In genomic region chr10:28620251-28620650, GRCh38 we compare ENCODE assay signal across 28 cellular contexts. TPM values are rescaled to one million over a fixed set of nuclear protein-coding genes. Genes with fewer than 3 reads are reported as not detected.
DNase-seq lines count a peak whose midpoint lies in the region; ATAC-seq, FAIRE-seq and TF ChIP-seq lines count a peak whose summit lies in the region.
"Had no signal": no experiment of that assay in that cellular context is flagged by ENCODE, and none has a peak within 500 bp of the region (broad histone marks: within the 10 kb centered on the region; RNA-seq: fewer than 3 reads in every experiment).

No MANE protein-coding gene starts in this region.

- DNase-seq in activated naive CD8-positive, alpha-beta T cell treated with anti-CD3 and anti-CD28 coated beads, Interleukin-2, amount 50 U/mL, for 24 hours: no peak
- DNase-seq in activated naive CD8-positive, alpha-beta T cell treated with anti-CD3 and anti-CD28 coated beads for 36 hours: no peak
- DNase-seq in GM12891 (ENCODE audit: insufficient read length, low spot score): no peak
- no peak for DNase-seq in glutamatergic neuron
- DNase-seq in spleen: no peak
- no peak for DNase-seq in T-cell
- no peak for DNase-seq in activated CD4-positive, alpha-beta T cell treated with anti-CD3 and anti-CD28 coated beads, Interleukin-2, amount 10 ng/mL, durations not matched to agents 24 days and 14 days
- DNase-seq in esophagus squamous epithelium (lab: John Stamatoyannopoulos, UW): no peak
- DNase-seq: ACHN; activated CD4-positive, alpha-beta T cell treated with anti-CD3 and anti-CD28 coated beads for 48 hours; activated naive CD4-positive, alpha-beta T cell treated with anti-CD3 and anti-CD28 coated beads for 36 hours; activated T-cell treated with anti-CD3 and anti-CD28 coated beads, Interleukin-2, amount 50 U/mL, for 72 hours; cortex of kidney; DND-41; endodermal cell; foreskin keratinocyte; H9; mesendoderm; NCI-H1436; NCI-H510A; SHP77; stimulated activated naive CD4-positive, alpha-beta T cell treated with Interleukin-2 at 50 U/mL for 16 hours; T-helper 9 cell; WERI-Rb-1 had no signal

- H3K27me3 ChIP-seq in spleen (replicated peaks in 1 of 7): no peaks in the 10 kb centered on the region
- H3K27me3 ChIP-seq in esophagus squamous epithelium: no peaks in the 10 kb centered on the region
- H3K27me3 ChIP-seq: BLaER1, foreskin keratinocyte, vagina had no signal

- H3K36me3 ChIP-seq in spleen (peaks cover 0 to 67% (median 43%) of the 10 kb centered on the region in 6 donors), esophagus squamous epithelium (peaks cover 11 to 65% (median 33%) of the 10 kb centered on the region in 3 donors)

- H3K9me3 Mint-ChIP-seq in activated naive CD8-positive, alpha-beta T cell treated with anti-CD3 and anti-CD28 coated beads, Interleukin-2, amount 50 U/mL, for 24 hours: no peaks in the 10 kb centered on the region
- H3K9me3 Mint-ChIP-seq in activated naive CD8-positive, alpha-beta T cell treated with anti-CD3 and anti-CD28 coated beads for 36 hours: no peaks in the 10 kb centered on the region
- H3K9me3 Mint-ChIP-seq in glutamatergic neuron (ENCODE audit: unreplicated experiment) (peaks cover 3% of the 10 kb centered on the region), T-cell (no peaks in the 10 kb centered on the region)
- H3K9me3 Mint-ChIP-seq in activated CD4-positive, alpha-beta T cell treated with anti-CD3 and anti-CD28 coated beads, Interleukin-2, amount 10 ng/mL, durations not matched to agents 24 days and 14 days: no peaks in the 10 kb centered on the region
- H3K9me3 Mint-ChIP-seq: activated naive CD4-positive, alpha-beta T cell treated with anti-CD3 and anti-CD28 coated beads for 36 hours; activated T-cell treated with anti-CD3 and anti-CD28 coated beads, Interleukin-2, amount 50 U/mL, for 72 hours; endodermal cell; H9 had no signal

- TF ChIP-seq CTCF in glutamatergic neuron (IDR thresholded peaks at IDR 0.05; ENCODE audit: partially characterized antibody, unreplicated experiment) (no peak), spleen (IDR thresholded peaks at IDR 0.05 in 8 of 11, conservative IDR thresholded peaks at IDR 0.05 in 3 of 11) (no peak), esophagus squamous epithelium (IDR thresholded peaks at IDR 0.05) (no peak)

- no peak overlapping the region for H3K4me3 Mint-ChIP-seq in activated naive CD8-positive, alpha-beta T cell treated with anti-CD3 and anti-CD28 coated beads, Interleukin-2, amount 50 U/mL, for 24 hours
- H3K4me3 Mint-ChIP-seq in activated naive CD8-positive, alpha-beta T cell treated with anti-CD3 and anti-CD28 coated beads for 36 hours: no peak overlapping the region
- no peak overlapping the region for H3K4me3 Mint-ChIP-seq in glutamatergic neuron (ENCODE audit: unreplicated experiment)
- H3K4me3 Mint-ChIP-seq in T-cell: no peak overlapping the region
- no peak overlapping the region for H3K4me3 Mint-ChIP-seq in activated CD4-positive, alpha-beta T cell treated with anti-CD3 and anti-CD28 coated beads, Interleukin-2, amount 10 ng/mL, durations not matched to agents 24 days and 14 days
- H3K4me3 Mint-ChIP-seq: activated naive CD4-positive, alpha-beta T cell treated with anti-CD3 and anti-CD28 coated beads for 36 hours; activated T-cell treated with anti-CD3 and anti-CD28 coated beads, Interleukin-2, amount 50 U/mL, for 72 hours; endodermal cell; H9 had no signal

- CTCF ChIA-PET in T-cell (lab: Charles Lee): interaction anchor here (0.6 to 1.4 kb wide), 3 partner anchors 8 to 928 kb away, joined by 3 to 8 read pairs (median 4); no protein-coding TSS in a partner anchor

- 31 to 54% (median 44%) methylated on average over 2 of the region's 2 CpGs for WGBS in spleen, 5 donors
- WGBS in esophagus squamous epithelium, 2 donors: 49 to 60% methylated on average over 2 of the region's 2 CpGs

- H3K4me1 Mint-ChIP-seq in activated naive CD8-positive, alpha-beta T cell treated with anti-CD3 and anti-CD28 coated beads, Interleukin-2, amount 50 U/mL, for 24 hours: no peaks in the 10 kb centered on the region
- peaks cover 4% of the 10 kb centered on the region for H3K4me1 Mint-ChIP-seq in activated naive CD8-positive, alpha-beta T cell treated with anti-CD3 and anti-CD28 coated beads for 36 hours
- no peaks in the 10 kb centered on the region for H3K4me1 Mint-ChIP-seq in glutamatergic neuron (ENCODE audit: low read depth, unreplicated experiment)
- no peaks in the 10 kb centered on the region for H3K4me1 Mint-ChIP-seq in T-cell
- peaks cover 5% of the 10 kb centered on the region for H3K4me1 Mint-ChIP-seq in activated CD4-positive, alpha-beta T cell treated with anti-CD3 and anti-CD28 coated beads, Interleukin-2, amount 10 ng/mL, durations not matched to agents 24 days and 14 days
- H3K4me1 Mint-ChIP-seq: endodermal cell had no signal

- no peaks in the 10 kb centered on the region for H3K27me3 Mint-ChIP-seq in activated naive CD8-positive, alpha-beta T cell treated with anti-CD3 and anti-CD28 coated beads, Interleukin-2, amount 50 U/mL, for 24 hours
- H3K27me3 Mint-ChIP-seq in activated naive CD8-positive, alpha-beta T cell treated with anti-CD3 and anti-CD28 coated beads for 36 hours: no peaks in the 10 kb centered on the region
- H3K27me3 Mint-ChIP-seq in glutamatergic neuron (ENCODE audit: unreplicated experiment): no peaks in the 10 kb centered on the region
- no peaks in the 10 kb centered on the region for H3K27me3 Mint-ChIP-seq in T-cell
- H3K27me3 Mint-ChIP-seq in activated CD4-positive, alpha-beta T cell treated with anti-CD3 and anti-CD28 coated beads, Interleukin-2, amount 10 ng/mL, durations not matched to agents 24 days and 14 days: no peaks in the 10 kb centered on the region

- peak overlapping the region in 5 of 8 donors; percentile 15 to 59 (median 40) for H3K27ac ChIP-seq in spleen
- H3K27ac ChIP-seq in esophagus squamous epithelium: no peak overlapping the region
- H3K27ac ChIP-seq: BLaER1, foreskin keratinocyte, vagina, WERI-Rb-1 had no signal

- H3K4me3 ChIP-seq in spleen (no peak overlapping the region), esophagus squamous epithelium (no peak overlapping the region)
- H3K4me3 ChIP-seq: BLaER1, vagina had no signal

- peaks cover 3 to 41% (median 15%) of the 10 kb centered on the region in 6 donors for H3K4me1 ChIP-seq in spleen
- no peaks in the 10 kb centered on the region for H3K4me1 ChIP-seq in esophagus squamous epithelium
- H3K4me1 ChIP-seq: BLaER1, foreskin keratinocyte, vagina had no signal

- H3K36me3 Mint-ChIP-seq in activated naive CD8-positive, alpha-beta T cell treated with anti-CD3 and anti-CD28 coated beads, Interleukin-2, amount 50 U/mL, for 24 hours (ENCODE audit: low read depth): peaks cover 34% of the 10 kb centered on the region
- H3K36me3 Mint-ChIP-seq in activated naive CD8-positive, alpha-beta T cell treated with anti-CD3 and anti-CD28 coated beads for 36 hours: peaks cover 20% of the 10 kb centered on the region
- H3K36me3 Mint-ChIP-seq in glutamatergic neuron (ENCODE audit: unreplicated experiment): no peaks in the 10 kb centered on the region
- peaks cover 18% of the 10 kb centered on the region for H3K36me3 Mint-ChIP-seq in T-cell
- peaks cover 36% of the 10 kb centered on the region for H3K36me3 Mint-ChIP-seq in activated CD4-positive, alpha-beta T cell treated with anti-CD3 and anti-CD28 coated beads, Interleukin-2, amount 10 ng/mL, durations not matched to agents 24 days and 14 days (ENCODE audit: low read depth)

- H3K27ac Mint-ChIP-seq in activated naive CD8-positive, alpha-beta T cell treated with anti-CD3 and anti-CD28 coated beads, Interleukin-2, amount 50 U/mL, for 24 hours: peak overlapping the region; percentile 46
- no peak overlapping the region for H3K27ac Mint-ChIP-seq in activated naive CD8-positive, alpha-beta T cell treated with anti-CD3 and anti-CD28 coated beads for 36 hours
- H3K27ac Mint-ChIP-seq in glutamatergic neuron (ENCODE audit: unreplicated experiment): peak overlapping the region; percentile 3
- H3K27ac Mint-ChIP-seq in T-cell: peak overlapping the region in 1 of 2 donors; percentile 26
- H3K27ac Mint-ChIP-seq in activated CD4-positive, alpha-beta T cell treated with anti-CD3 and anti-CD28 coated beads, Interleukin-2, amount 10 ng/mL, durations not matched to agents 24 days and 14 days: no peak overlapping the region
- H3K27ac Mint-ChIP-seq: activated naive CD4-positive, alpha-beta T cell treated with anti-CD3 and anti-CD28 coated beads for 36 hours; endodermal cell had no signal

- intact Hi-C loops in spleen (cut with DNase I; ENCODE audit: low total_unique reads) (no loop called here), esophagus squamous epithelium (cut with DNase I) (no loop called here)
- intact Hi-C loops in activated CD4-positive, alpha-beta T cell treated with anti-CD3 and anti-CD28 coated beads, Interleukin-2, amount 10 ng/mL, durations not matched to agents 24 days and 14 days (cut with micrococcal nuclease): loop anchor here (10.0 kb wide), 1 partner anchor 185 kb away; no protein-coding TSS in a partner anchor

- POLR2A ChIA-PET in T-cell (lab: Charles Lee): no interaction called here

- TF ChIP-seq POLR2A in GM12891 (IDR thresholded peaks at IDR 0.05; ENCODE audit: low read depth, low read length) (no peak), spleen (IDR thresholded peaks at IDR 0.05) (no peak), esophagus squamous epithelium (IDR thresholded peaks at IDR 0.05) (no peak)

- no peak for ATAC-seq in activated naive CD8-positive, alpha-beta T cell treated with anti-CD3 and anti-CD28 coated beads, Interleukin-2, amount 50 U/mL, for 24 hours
- ATAC-seq in T-cell (replicated peaks in 1 of 4): no peak
- ATAC-seq: activated T-cell treated with anti-CD3 and anti-CD28 coated beads, Interleukin-2, amount 50 U/mL, for 72 hours; esophagus mucosa; foreskin keratinocyte; Panc1 had no signal

- H3K9me3 ChIP-seq in spleen (no peaks in the 10 kb centered on the region), esophagus squamous epithelium (no peaks in the 10 kb centered on the region)
- H3K9me3 ChIP-seq: BLaER1, vagina had no signal

- peak; percentile 26 for FAIRE-seq in GM12891 (lab: Jason Lieb, UNC)

TF ChIP-seq in GM12891, 5 proteins besides CTCF, POLR2A, EP300 and RAD21:
- TF ChIP-seq POLR2AphosphoS5 (IDR thresholded peaks at IDR 0.05; ENCODE audit: low read depth, low read length): no peak
- no peak for TF ChIP-seq TAF1 (IDR thresholded peaks at IDR 0.05; ENCODE audit: low read depth, low read length)
- no peak for TF ChIP-seq POU2F2 (IDR thresholded peaks at IDR 0.05; ENCODE audit: low read depth, low read length)
- TF ChIP-seq SPI1 (IDR thresholded peaks at IDR 0.05; ENCODE audit: low read depth, low read length): no peak
- no peak for TF ChIP-seq PAX5 (IDR thresholded peaks at IDR 0.05; ENCODE audit: insufficient read depth, low read length, severe bottlenecking)

RNA-seq across cellular contexts. Expression of gene BAMBI, which starts 57.1 kb away (rescaled TPM):
- total RNA-seq in activated naive CD8-positive, alpha-beta T cell treated with anti-CD3 and anti-CD28 coated beads for 36 hours: under 1 TPM; 0.44 to 0.68 TPM
- not detected for polyA plus RNA-seq in GM12891 (2012; ENCODE audit: low read depth, missing spikeins)
- 5.8 TPM for total RNA-seq in glutamatergic neuron (ENCODE audit: unreplicated experiment)
- total RNA-seq in spleen: 10 to 100 TPM; 10.6 to 38.0 (median 19.7) TPM
- 1 to 10 TPM; 3.9 to 7.4 (median 4.9) TPM for polyA plus RNA-seq in spleen
- total RNA-seq in T-cell: 1 to 10 TPM in 2 of 5 donors, under 1 TPM in 3; 0.16 to 2.3 (median 0.41) TPM
- total RNA-seq in activated CD4-positive, alpha-beta T cell treated with anti-CD3 and anti-CD28 coated beads, Interleukin-2, amount 10 ng/mL, durations not matched to agents 24 days and 14 days: 0.31 and 0.44 TPM in 2 replicates
- total RNA-seq in esophagus squamous epithelium: 1 to 10 TPM; 2.5 to 6.8 (median 4.4) TPM

Comparison
In these comparisons a context has a peak if more than half of its experiments do, and no peak if none do; other contexts are left out.
1. H3K27ac Mint-ChIP-seq: peak in activated naive CD8-positive, alpha-beta T cell treated with anti-CD3 and anti-CD28 coated beads, Interleukin-2, amount 50 U/mL, for 24 hours (single experiment) and glutamatergic neuron (single experiment); none in activated naive CD8-positive, alpha-beta T cell treated with anti-CD3 and anti-CD28 coated beads for 36 hours (single experiment) and activated CD4-positive, alpha-beta T cell treated with anti-CD3 and anti-CD28 coated beads, Interleukin-2, amount 10 ng/mL, durations not matched to agents 24 days and 14 days (single experiment).
2. H3K27ac ChIP-seq: peak in spleen (5 of 8); none in esophagus squamous epithelium (0 of 4).